ENCODE assay signal across 8 cellular contexts in genomic region chr10:73060738-73061635, GRCh38. TPM values are rescaled to one million over a fixed set of nuclear protein-coding genes. Genes with fewer than 3 reads are reported as not detected.
DNase-seq lines count a peak whose midpoint lies in the region; ATAC-seq and TF ChIP-seq lines count a peak whose summit lies in the region.

No MANE protein-coding gene starts in this region.

- H3K36me3 ChIP-seq in mammary epithelial cell (ENCODE audit: insufficient read depth, low read length) (peaks cover 29% of the 10 kb centered on the region), lung (ENCODE audit: control insufficient read depth in 2 of 2, insufficient read depth in 2 of 2, low read length in 2 of 2) (peaks cover 6 to 21% of the 10 kb centered on the region in 2 donors)

- ATAC-seq in lung (ENCODE audit: insufficient read depth, low FRiP score) (no peak), GM21529 (IDR thresholded peaks at IDR 0.05; ENCODE audit: unreplicated experiment) (no peak), HG03159 (IDR thresholded peaks at IDR 0.05; ENCODE audit: unreplicated experiment) (no peak)

- dilution Hi-C loops in mammary epithelial cell (cut with HindIII; ENCODE audit: low sequenced_read_pairs) = no loop called here

- no peaks in the 10 kb centered on the region for H3K27me3 ChIP-seq in mammary epithelial cell (ENCODE audit: insufficient read depth, low read length)
- no peaks in the 10 kb centered on the region for H3K27me3 ChIP-seq in lung (ENCODE audit: control insufficient read depth, insufficient read depth)

- 35% methylated on average over 5 of the region's 5 CpGs for WGBS in mammary epithelial cell (ENCODE audit: low coverage, missing lambda C conversion rate)
- WGBS in lung, 2 donors = 42 to 48% methylated on average over 5 of the region's 5 CpGs

- H4K20me1 ChIP-seq in mammary epithelial cell (ENCODE audit: insufficient read depth, low read length) = no peaks in the 10 kb centered on the region

- no TSS peak for BruUV-seq in mammary epithelial cell (replicated peaks; lab: Mats Ljungman, UMichigan)

- H3K4me2 ChIP-seq in mammary epithelial cell (ENCODE audit: insufficient read depth, low read depth, low read length) = no peak overlapping the region

- H3K9me3 ChIP-seq in mammary epithelial cell (replicated peaks; ENCODE audit: insufficient read depth, low read length) (no peaks in the 10 kb centered on the region), lung (ENCODE audit: control insufficient read depth in 2 of 2, insufficient read depth in 1 of 2, low read length in 1 of 2) (no peaks in the 10 kb centered on the region)

- TF ChIP-seq CTCF in AG09309 (IDR thresholded peaks at IDR 0.05; ENCODE audit: control insufficient read depth, insufficient read depth, low read depth, low read length, missing control alignments) = peak; percentile 33
- TF ChIP-seq CTCF in GM10266 (IDR thresholded peaks at IDR 0.05; ENCODE audit: control insufficient read depth, insufficient read depth, low read depth, missing control alignments) = peak; percentile 7
- peak; percentile 34 to 58 for TF ChIP-seq CTCF in mammary epithelial cell (conservative IDR thresholded peaks at IDR 0.05 in 1 of 2, IDR thresholded peaks at IDR 0.05 in 1 of 2; ENCODE audit: extremely low read depth in 1 of 2, insufficient read depth in 1 of 2, low read depth in 1 of 2, low read length in 2 of 2)
- TF ChIP-seq CTCF in lung (IDR thresholded peaks at IDR 0.05; ENCODE audit: control extremely low read depth, extremely low read depth) = peak; percentile 15

- H3K79me2 ChIP-seq in mammary epithelial cell (ENCODE audit: insufficient read depth, low read length) = peaks cover 19% of the 10 kb centered on the region

- intact Hi-C loops in mammary epithelial cell (cut with micrococcal nuclease) = loop anchor here (1.0 to 10.0 kb wide), 4 partner anchors 174 to 697 kb away; no protein-coding TSS in a partner anchor

- no peak overlapping the region for H3K27ac ChIP-seq in mammary epithelial cell (ENCODE audit: insufficient read depth, low read depth, low read length)
- H3K27ac ChIP-seq in lung (ENCODE audit: low read depth in 1 of 2, low read length in 1 of 2) = no peak overlapping the region

- DNase-seq in AG09309 (ENCODE audit: low read depth) = no peak
- DNase-seq in GM10266 (ENCODE audit: extremely low spot score) = peak; percentile 16
- DNase-seq in NCI-H226 = peak; percentile 9
- peak; percentile 37 for DNase-seq in mammary epithelial cell
- no peak for DNase-seq in lung (ENCODE audit: low spot score)
- DNase-seq in 8988T = no peak

- H3K4me3 ChIP-seq in AG09309 (ENCODE audit: control insufficient read depth, low read depth, low read length) = no peak overlapping the region
- no peak overlapping the region for H3K4me3 ChIP-seq in mammary epithelial cell (replicated peaks in 1 of 3; ENCODE audit: insufficient read depth in 1 of 3, low read depth in 2 of 3, low read length in 3 of 3)
- H3K4me3 ChIP-seq in lung = no peak overlapping the region

- H2AFZ ChIP-seq in mammary epithelial cell (ENCODE audit: low read depth, low read length) = no peak overlapping the region

- in situ Hi-C loops in mammary epithelial cell (cut with MboI; ENCODE audit: low sequenced_read_pairs in 2 of 2) = loop anchor here in 1 of 2 donors (10.0 kb wide), 1 partner anchor 696 kb away; no protein-coding TSS in a partner anchor

- H3K9ac ChIP-seq in mammary epithelial cell (ENCODE audit: insufficient read depth, low read length) = no peak overlapping the region

- H3K4me1 ChIP-seq in mammary epithelial cell (ENCODE audit: insufficient read depth, low read length) (no peaks in the 10 kb centered on the region), lung (ENCODE audit: control insufficient read depth in 2 of 2, insufficient read depth in 2 of 2, low read length in 2 of 2) (no peaks in the 10 kb centered on the region)

- CTCF ChIA-PET in mammary epithelial cell (lab: Charles Lee; ENCODE audit: low non-redundant PET) = interaction anchor here (0.7 to 1.1 kb wide), 2 partner anchors 9 to 165 kb away, joined by 4 read pairs; no protein-coding TSS in a partner anchor

RNA-seq across cellular contexts. Expression of gene P4HA1, which starts 35.7 kb away (rescaled TPM):
- 10 to 100 TPM; 43.7 to 48.6 TPM for total RNA-seq in mammary epithelial cell
- polyA plus RNA-seq in mammary epithelial cell = 38.3 TPM
- polyA minus RNA-seq in mammary epithelial cell = 38.1 TPM
- 10 to 100 TPM; 29.2 to 71.0 TPM for total RNA-seq in lung
- 10 to 100 TPM; 10.5 to 35.1 TPM for polyA plus RNA-seq in lung

RNA-seq across cellular contexts. Expression of gene NUDT13, which starts 49.3 kb away (rescaled TPM):
- 1 to 10 TPM; 1.3 to 2.8 TPM for total RNA-seq in mammary epithelial cell
- 1.6 TPM for polyA plus RNA-seq in mammary epithelial cell
- polyA minus RNA-seq in mammary epithelial cell = not detected
- 1 to 10 TPM; 2.4 to 3.8 TPM for total RNA-seq in lung
- 1 to 10 TPM; 1.4 to 4.2 TPM for polyA plus RNA-seq in lung

Comparison
In these comparisons a context has a peak if more than half of its experiments do, and no peak if none do; other contexts are left out.
1. DNase-seq: peak in GM10266 (single experiment), NCI-H226 (single experiment) and mammary epithelial cell (single experiment); none in AG09309 (single experiment), lung (single experiment) and 8988T (single experiment).
2. Peak in every context shown above with its lines, with median percentiles within 50 percentile points of each other: CTCF ChIP-seq.